Comparison of ENCODE assay signal across 8 cellular contexts in genomic region chr7:126700807-126701604, GRCh38.
DNase-seq lines count a peak whose midpoint lies in the region; ATAC-seq and TF ChIP-seq lines count a peak whose summit lies in the region.

No MANE protein-coding gene starts in this region.

- peak; percentile 80 for ATAC-seq in GM18505 (IDR thresholded peaks at IDR 0.05; ENCODE audit: unreplicated experiment)
- peak; percentile 81 for ATAC-seq in HG02870 (IDR thresholded peaks at IDR 0.05; ENCODE audit: unreplicated experiment)
- peak; percentile 94 for ATAC-seq in effector memory CD8-positive, alpha-beta T cell (replicated peaks)

- peak overlapping the region in 1 of 2 donors; percentile 53 for H3K27ac Mint-ChIP-seq in effector memory CD8-positive, alpha-beta T cell

- peak; percentile 66 for TF ChIP-seq POLR2A in GM18505 (IDR thresholded peaks at IDR 0.05; ENCODE audit: borderline replicate concordance, extremely low read depth, insufficient read depth, insufficient read length)

- no peaks in the 10 kb centered on the region for H3K36me3 Mint-ChIP-seq in effector memory CD8-positive, alpha-beta T cell (ENCODE audit: insufficient read depth)

- peaks cover 0 to 5% of the 10 kb centered on the region in 2 donors for H3K9me3 Mint-ChIP-seq in effector memory CD8-positive, alpha-beta T cell

- H3K4me1 Mint-ChIP-seq in effector memory CD8-positive, alpha-beta T cell (ENCODE audit: low read depth in 2 of 2), result peaks cover 1 to 8% of the 10 kb centered on the region in 2 donors

- H3K27me3 Mint-ChIP-seq in effector memory CD8-positive, alpha-beta T cell, result no peaks in the 10 kb centered on the region

- peak; percentile 96 for DNase-seq in ACHN
- DNase-seq in NCI-H1694 (lab: John Stamatoyannopoulos, UW), result peak; percentile 78
- DNase-seq in T-helper 22 cell (ENCODE audit: low read depth), result peak; percentile 46
- peak; percentile 10 to 44 (median 10) for DNase-seq in effector memory CD8-positive, alpha-beta T cell
- peak; percentile 96 for DNase-seq in non-pigmented ciliary epithelial cell (ENCODE audit: low read depth)
- DNase-seq in C1 segment of cervical spinal cord (lab: John Stamatoyannopoulos, UW), result no peak

- in situ Hi-C loops in ACHN (cut with HindIII; ENCODE audit: low pct_ligation_motif_present, low pct_unique_long_range_greater_than_20kb, low sequenced_read_pairs), result no loop called here

- no peak overlapping the region for H3K4me3 Mint-ChIP-seq in effector memory CD8-positive, alpha-beta T cell

Comparison
In these comparisons a context has a peak if more than half of its experiments do, and no peak if none do; other contexts are left out.
1. DNase-seq: peak in ACHN (single experiment), NCI-H1694 (single experiment), T-helper 22 cell (single experiment), effector memory CD8-positive, alpha-beta T cell (3 of 3) and non-pigmented ciliary epithelial cell (single experiment); none in C1 segment of cervical spinal cord (0 of 14).
2. Peak in every context shown above with its lines, with median percentiles within 50 percentile points of each other: ATAC-seq.